In the genomic region with DNA sequence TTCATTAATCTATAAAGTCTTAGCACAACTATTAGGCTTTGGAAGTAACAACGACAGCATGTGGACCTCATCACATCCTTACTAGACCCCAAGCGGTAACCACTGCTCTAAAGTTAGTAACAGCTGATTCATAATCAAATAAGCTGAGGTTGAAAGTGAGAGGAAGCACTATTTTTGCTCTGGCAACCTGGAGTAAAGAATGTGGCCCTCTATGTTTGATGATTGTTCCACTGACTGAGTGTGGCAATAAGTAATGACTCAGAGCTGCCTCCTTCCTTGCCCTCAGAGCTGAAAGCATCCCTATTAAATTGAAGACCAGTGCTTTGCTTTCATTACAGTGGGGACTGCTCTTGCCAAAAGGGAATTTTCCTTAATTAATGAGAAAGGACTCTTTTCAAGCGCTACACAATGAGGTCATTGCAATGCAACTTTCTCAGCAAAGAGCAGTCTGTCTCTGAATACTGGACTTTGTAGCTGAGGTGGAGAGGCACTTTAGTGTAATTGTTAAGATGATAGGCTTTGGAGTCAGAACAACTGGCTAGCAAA, we compare ENCODE assay signal across 8 cellular contexts.
DNase-seq lines count a peak whose midpoint lies in the region; ATAC-seq and TF ChIP-seq lines count a peak whose summit lies in the region.

No MANE protein-coding gene starts in this region.

- H3K27me3 ChIP-seq in sigmoid colon (no peaks in the 10 kb centered on the region), vagina (no peaks in the 10 kb centered on the region)

- WGBS in sigmoid colon, 2 donors = 58 to 70% methylated on average over 3 of the region's 3 CpGs

- no peaks in the 10 kb centered on the region for H3K9me3 ChIP-seq in sigmoid colon
- H3K9me3 ChIP-seq in vagina = no peaks in the 10 kb centered on the region

- ATAC-seq in GM18867 (IDR thresholded peaks at IDR 0.05; ENCODE audit: unreplicated experiment) = peak; percentile 91
- ATAC-seq in HG02642 (IDR thresholded peaks at IDR 0.05; ENCODE audit: poor library complexity, unreplicated experiment) = peak; percentile 87
- no peak for ATAC-seq in sciatic nerve

- TF ChIP-seq EP300 in sigmoid colon (IDR thresholded peaks at IDR 0.05) = no peak

- H3K27ac ChIP-seq in sigmoid colon = no peak overlapping the region
- H3K27ac ChIP-seq in vagina = no peak overlapping the region

- no peak for TF ChIP-seq CTCF in NB4 (IDR thresholded peaks at IDR 0.05; ENCODE audit: low read depth, low read length)
- TF ChIP-seq CTCF in sigmoid colon (IDR thresholded peaks at IDR 0.05) = no peak
- no peak for TF ChIP-seq CTCF in vagina (IDR thresholded peaks at IDR 0.05)

- H3K36me3 ChIP-seq in sigmoid colon (no peaks in the 10 kb centered on the region), vagina (no peaks in the 10 kb centered on the region)

- TF ChIP-seq POLR2A in NB4 (IDR thresholded peaks at IDR 0.05; ENCODE audit: extremely low read depth, insufficient read length) (no peak), sigmoid colon (IDR thresholded peaks at IDR 0.05) (no peak), vagina (IDR thresholded peaks at IDR 0.05) (no peak)

- intact Hi-C loops in sigmoid colon (cut with DNase I) (no loop called here), vagina (cut with DNase I) (no loop called here), sciatic nerve (cut with DNase I) (no loop called here)

- H3K4me1 ChIP-seq in sigmoid colon (no peaks in the 10 kb centered on the region), vagina (no peaks in the 10 kb centered on the region)

- DNase-seq in NB4 (ENCODE audit: low read depth) (peak; percentile 13), fibroblast of the conjunctiva (ENCODE audit: low read depth) (peak; percentile 31), NCI-H187 (lab: John Stamatoyannopoulos, UW) (no peak), sigmoid colon (no peak), vagina (ENCODE audit: extremely low spot score in 2 of 2) (no peak), sciatic nerve (ENCODE audit: low spot score) (no peak)

- H3K4me3 ChIP-seq in NB4 (ENCODE audit: low read depth, low read length) (no peak overlapping the region), sigmoid colon (no peak overlapping the region), vagina (no peak overlapping the region)

Comparison
In these comparisons a context has a peak if more than half of its experiments do, and no peak if none do; other contexts are left out.
1. DNase-seq: peak in NB4 (single experiment) and fibroblast of the conjunctiva (single experiment); none in NCI-H187 (0 of 2), sigmoid colon (single experiment), vagina (0 of 2) and sciatic nerve (single experiment).